ENCODE assay signal across 25 cellular contexts in genomic region chr11:106888386-106888785, GRCh38.
DNase-seq lines count a peak whose midpoint lies in the region; ATAC-seq, FAIRE-seq and TF ChIP-seq lines count a peak whose summit lies in the region.
"Had no signal": no experiment of that assay in that cellular context is flagged by ENCODE, and none has a peak within 500 bp of the region (broad histone marks: within the 10 kb centered on the region; RNA-seq: fewer than 3 reads in every experiment).

No MANE protein-coding gene starts in this region.

- no peak for TF ChIP-seq CTCF in fibroblast of villous mesenchyme (IDR thresholded peaks at IDR 0.05; ENCODE audit: insufficient read depth, low read depth, low read length)

- peak; percentile 70 for FAIRE-seq in endometrium (lab: Jason Lieb, UNC)
- FAIRE-seq: A204.1, GM12878, GM12892, GM18507 had no signal

- H3K4me3 ChIP-seq in fibroblast of villous mesenchyme (ENCODE audit: low read depth, low read length): no peak overlapping the region
- H3K4me3 ChIP-seq: BLaER1, GM12878 had no signal

- ATAC-seq in HG03457 (IDR thresholded peaks at IDR 0.05; ENCODE audit: unreplicated experiment): no peak
- ATAC-seq: GM12878 had no signal

- peak; percentile 58 for DNase-seq in fibroblast of villous mesenchyme (ENCODE audit: low read depth)
- DNase-seq in amygdala (lab: John Stamatoyannopoulos, UW): no peak
- DNase-seq in islet precursor cell: no peak
- DNase-seq: 8988T; ACHN; BE2C; C1 segment of cervical spinal cord; CD4-positive, alpha-beta memory T cell; CD4-positive, CD25-positive, alpha-beta regulatory T cell; CD8-positive, alpha-beta memory T cell; COR-L47; DMS 273 treated with DMSO at 0.1 percent for 48 hours; DMS153; DMS53; DMS79; DND-41; EL; GDM1 had no signal
